8 cellular contexts compared by ENCODE assay signal in genomic region chr11:32176223-32176811, GRCh38.
DNase-seq lines count a peak whose midpoint lies in the region; ATAC-seq and TF ChIP-seq lines count a peak whose summit lies in the region.

No MANE protein-coding gene starts in this region.

- H3K4me3 ChIP-seq in BJ (ENCODE audit: low read depth, low read length): no peak overlapping the region
- no peak overlapping the region for H3K4me3 ChIP-seq in colonic mucosa
- no peak overlapping the region for H3K4me3 ChIP-seq in lower leg skin (ENCODE audit: low read depth, poor library complexity, severe bottlenecking)

- H3K36me3 ChIP-seq in BJ (ENCODE audit: control insufficient read depth, insufficient read depth, low read length): no peaks in the 10 kb centered on the region
- H3K36me3 ChIP-seq in colonic mucosa: no peaks in the 10 kb centered on the region

- intact Hi-C loops in colonic mucosa (cut with DNase I) (loop anchor here (10.0 kb wide), 1 partner anchor 932 kb away; no protein-coding TSS in a partner anchor), lower leg skin (cut with DNase I; ENCODE audit: low total_unique reads) (loop anchor here (5.0 kb wide), 1 partner anchor 124 kb away; no protein-coding TSS in a partner anchor)

- no peaks in the 10 kb centered on the region for H3K9me3 ChIP-seq in colonic mucosa

- POLR2A ChIA-PET in BJ (lab: Charles Lee): no interaction called here

- ATAC-seq in HG03442 (IDR thresholded peaks at IDR 0.05; ENCODE audit: unreplicated experiment): peak; percentile 74

- CTCF ChIA-PET in BJ (lab: Yijun Ruan, JAX): interaction anchor here (0.6 to 17.8 kb wide), 41 partner anchors 9 to 940 kb away, joined by 3 to 289 read pairs (median 4); partner anchors contain the start of genes DCDC1 and DNAJC24

- TF ChIP-seq POLR2A in lower leg skin (IDR thresholded peaks at IDR 0.05): no peak

- DNase-seq in BJ (ENCODE audit: low read depth) (peak; percentile 10), GM19238 (ENCODE audit: insufficient read length, low spot score) (peak; percentile 49), NCI-H524 (lab: John Stamatoyannopoulos, UW) (peak; percentile 81 to 90), colonic mucosa (peak; percentile 83), lower leg skin (ENCODE audit: low spot score in 2 of 2) (peak; percentile 85 to 94)
- peak; percentile 85 for DNase-seq in activated CD4-positive, alpha-beta T cell treated with anti-CD3 and anti-CD28 coated beads for 48 hours
- DNase-seq in stimulated activated CD4-positive, alpha-beta T cell treated with anti-CD3 and anti-CD28 coated beads, TNF-alpha, amount 100 ng/mL, for 48 hours (ENCODE audit: low read depth in 3 of 3): peak; percentile 58 to 71 (median 66)

- no peaks in the 10 kb centered on the region for H3K4me1 ChIP-seq in colonic mucosa

- no peak overlapping the region for H3K9ac ChIP-seq in colonic mucosa (ENCODE audit: low read depth in 2 of 2, low read length in 2 of 2)

- TF ChIP-seq CTCF in BJ (IDR thresholded peaks at IDR 0.05; ENCODE audit: insufficient read depth, low read depth, low read length): peak; percentile 82
- peak; percentile 91 for TF ChIP-seq CTCF in colonic mucosa (IDR thresholded peaks at IDR 0.05)
- TF ChIP-seq CTCF in lower leg skin (IDR thresholded peaks at IDR 0.05): peak in 1 of 3 donors; percentile 23

- no peak overlapping the region for H3K27ac ChIP-seq in colonic mucosa

- peaks cover 2% of the 10 kb centered on the region for H3K27me3 ChIP-seq in BJ (ENCODE audit: control insufficient read depth, insufficient read depth, low read length)
- no peaks in the 10 kb centered on the region for H3K27me3 ChIP-seq in colonic mucosa

- WGBS in lower leg skin, 2 donors: 26 to 27% methylated on average over 7 of the region's 7 CpGs

Comparison
In these comparisons a context has a peak if more than half of its experiments do, and no peak if none do; other contexts are left out.
1. DNase-seq: peak in every context shown above with its lines; median percentile 90 in lower leg skin; 86 in NCI-H524; 85 in activated CD4-positive, alpha-beta T cell treated with anti-CD3 and anti-CD28 coated beads for 48 hours; 83 in colonic mucosa; 66 in stimulated activated CD4-positive, alpha-beta T cell treated with anti-CD3 and anti-CD28 coated beads, TNF-alpha, amount 100 ng/mL, for 48 hours; 49 in GM19238; 10 in BJ.